Comparison of ENCODE assay signal across 16 cellular contexts in genomic region chr2:74763962-74764428, GRCh38.
DNase-seq lines count a peak whose midpoint lies in the region; ATAC-seq and TF ChIP-seq lines count a peak whose summit lies in the region.
"Had no signal": no experiment of that assay in that cellular context is flagged by ENCODE, and none has a peak within 500 bp of the region (broad histone marks: within the 10 kb centered on the region; RNA-seq: fewer than 3 reads in every experiment).

No MANE protein-coding gene starts in this region.

- H3K36me3 ChIP-seq in IMR-90 (ENCODE audit: control insufficient read depth, insufficient read depth, low read length) (no peaks in the 10 kb centered on the region), Peyer's patch (no peaks in the 10 kb centered on the region)
- H3K36me3 ChIP-seq: prostate gland, tibial nerve had no signal

- no peaks in the 10 kb centered on the region for H3K9me3 ChIP-seq in IMR-90 (ENCODE audit: control insufficient read depth, insufficient read depth, low read length)
- no peaks in the 10 kb centered on the region for H3K9me3 ChIP-seq in Peyer's patch
- H3K9me3 ChIP-seq: prostate gland, tibial nerve had no signal

- no peaks in the 10 kb centered on the region for H3K79me1 ChIP-seq in IMR-90 (ENCODE audit: low read depth in 1 of 2, low read length in 2 of 2)

- CTCF ChIA-PET in IMR-90 (lab: Yijun Ruan, JAX) = interaction anchor here (0.6 to 1.9 kb wide), 3 partner anchors 72 to 110 kb away, joined by 3 to 5 read pairs (median 4); no protein-coding TSS in a partner anchor

- H4K91ac ChIP-seq in IMR-90 (ENCODE audit: insufficient read depth, low read depth, low read length) = peak overlapping the region; percentile 26

- BruUV-seq in IMR-90 (replicated peaks; lab: Mats Ljungman, UMichigan) = no TSS peak

- H3K4me1 Mint-ChIP-seq in endothelial cell (ENCODE audit: unreplicated experiment) (peaks cover 68% of the 10 kb centered on the region), progenitor cell of endocrine pancreas (ENCODE audit: low read depth) (peaks cover 22% of the 10 kb centered on the region)

- intact Hi-C loops in IMR-90 (cut with micrococcal nuclease) = loop anchor here (2.0 kb wide), 2 partner anchors 17 to 71 kb away; partner anchors contain the start of gene HK2

- H2BK20ac ChIP-seq in IMR-90 (ENCODE audit: low read depth, low read length) = peak overlapping the region; percentile 78

- H3K4me3 Mint-ChIP-seq in endothelial cell (ENCODE audit: unreplicated experiment) = no peak overlapping the region
- no peak overlapping the region for H3K4me3 Mint-ChIP-seq in progenitor cell of endocrine pancreas (ENCODE audit: low read depth)
- H3K4me3 Mint-ChIP-seq: activated naive CD4-positive, alpha-beta T cell treated with anti-CD3 and anti-CD28 coated beads, Interleukin-2, amount 50 U/mL, for 24 hours; activated T-cell treated with anti-CD3 and anti-CD28 coated beads, Interleukin-2, amount 50 U/mL, for 24 hours had no signal

- peak overlapping the region; percentile 58 for H3K4ac ChIP-seq in IMR-90 (ENCODE audit: low read depth, low read length)

- TF ChIP-seq POLR2A in IMR-90 (IDR thresholded peaks at IDR 0.05; ENCODE audit: low read depth, low read length) = no peak
- no peak for TF ChIP-seq POLR2A in Peyer's patch (IDR thresholded peaks at IDR 0.05)
- TF ChIP-seq POLR2A in erythroblast (IDR thresholded peaks at IDR 0.05; ENCODE audit: low read length) = no peak

- H3K27me3 Mint-ChIP-seq in endothelial cell (ENCODE audit: unreplicated experiment) = peaks cover 5% of the 10 kb centered on the region
- no peaks in the 10 kb centered on the region for H3K27me3 Mint-ChIP-seq in progenitor cell of endocrine pancreas
- H3K27me3 Mint-ChIP-seq: activated T-cell treated with anti-CD3 and anti-CD28 coated beads, Interleukin-2, amount 50 U/mL, for 24 hours had no signal

- peak overlapping the region; percentile 1; the same call in 1 of the 2 replicates for H4K5ac ChIP-seq in IMR-90 (ENCODE audit: low read depth, low read length)

- peaks cover 30% of the 10 kb centered on the region for H3K9me1 ChIP-seq in IMR-90 (ENCODE audit: insufficient read depth, low read length)

- dilution Hi-C loops in IMR-90 (cut with HindIII; ENCODE audit: low sequenced_read_pairs, unreplicated experiment) = no loop called here

- H2BK5ac ChIP-seq in IMR-90 (ENCODE audit: low read depth, low read length, poor library complexity, severe bottlenecking) = peak overlapping the region; percentile 29

- H2AK5ac ChIP-seq in IMR-90 (ENCODE audit: low read depth, low read length) = peak overlapping the region; percentile 71

- H2BK120ac ChIP-seq in IMR-90 (ENCODE audit: low read depth, low read length) = peak overlapping the region; percentile 63

- H3K9ac ChIP-seq in IMR-90 (ENCODE audit: low read depth, low read length) = no peak overlapping the region

- H2AK9ac ChIP-seq in IMR-90 (replicated peaks; ENCODE audit: low read depth, low read length, poor library complexity) = no peak overlapping the region

- DNase-seq in G401 (ENCODE audit: low spot score) (peak; percentile 69), IMR-90 (no peak), endothelial cell (ENCODE audit: low spot score) (no peak), progenitor cell of endocrine pancreas (ENCODE audit: low spot score, unreplicated experiment) (no peak), Peyer's patch (no peak), erythroblast (lab: John Stamatoyannopoulos, UW) (no peak)
- DNase-seq in activated CD4-positive, CD25-positive, alpha-beta regulatory T cell (lab: John Stamatoyannopoulos, UW) = no peak
- DNase-seq: activated CD4-positive, alpha-beta T cell treated with anti-CD3 and anti-CD28 coated beads, Interleukin-2, amount 50 U/mL, for 4 hours; activated T-cell treated with anti-CD3 and anti-CD28 coated beads, Interleukin-2, amount 50 U/mL, for 24 hours; dermis blood vessel endothelial cell; stimulated activated CD4-positive, alpha-beta T cell treated with anti-CD3 and anti-CD28 coated beads, Interleukin-12 subunit alpha, Interleukin-12 subunit beta, amount 100 ng/mL, for 4 hours had no signal

- H3K27ac Mint-ChIP-seq in endothelial cell (ENCODE audit: unreplicated experiment) = peak overlapping the region; percentile 93
- H3K27ac Mint-ChIP-seq in progenitor cell of endocrine pancreas = peak overlapping the region; percentile 12
- H3K27ac Mint-ChIP-seq: activated naive CD4-positive, alpha-beta T cell treated with anti-CD3 and anti-CD28 coated beads, Interleukin-2, amount 50 U/mL, for 24 hours; activated T-cell treated with anti-CD3 and anti-CD28 coated beads, Interleukin-2, amount 50 U/mL, for 24 hours had no signal

- H3K27ac ChIP-seq in IMR-90 (ENCODE audit: insufficient read depth, low read length) = peak overlapping the region; percentile 1; the same call in 1 of the 2 replicates
- H3K27ac ChIP-seq in Peyer's patch = peak overlapping the region in 1 of 4 donors; percentile 16
- H3K27ac ChIP-seq: prostate gland, SK-N-MC, tibial nerve had no signal

- H3K56ac ChIP-seq in IMR-90 (ENCODE audit: extremely low read depth, insufficient read depth, low read length) = no peak overlapping the region

- H3K9me3 Mint-ChIP-seq in endothelial cell (ENCODE audit: unreplicated experiment) (no peaks in the 10 kb centered on the region), progenitor cell of endocrine pancreas (ENCODE audit: low read depth) (no peaks in the 10 kb centered on the region)
- H3K9me3 Mint-ChIP-seq: activated naive CD4-positive, alpha-beta T cell treated with anti-CD3 and anti-CD28 coated beads, Interleukin-2, amount 50 U/mL, for 24 hours; activated T-cell treated with anti-CD3 and anti-CD28 coated beads, Interleukin-2, amount 50 U/mL, for 24 hours had no signal

- H3K4me3 ChIP-seq in IMR-90 (ENCODE audit: insufficient read depth, low read depth, low read length) = no peak overlapping the region
- no peak overlapping the region for H3K4me3 ChIP-seq in Peyer's patch
- H3K4me3 ChIP-seq: prostate gland, SK-N-MC, tibial nerve had no signal

- H3K4me1 ChIP-seq in IMR-90 (ENCODE audit: control insufficient read depth, insufficient read depth, low read length) = peaks cover 28% of the 10 kb centered on the region
- H3K4me1 ChIP-seq in Peyer's patch = peaks cover 0 to 12% (median 0%) of the 10 kb centered on the region in 4 donors
- H3K4me1 ChIP-seq: prostate gland, tibial nerve had no signal

- H3K27me3 ChIP-seq in IMR-90 (ENCODE audit: control insufficient read depth, insufficient read depth, low read length) (no peaks in the 10 kb centered on the region), Peyer's patch (no peaks in the 10 kb centered on the region)
- H3K27me3 ChIP-seq: tibial nerve had no signal

- ATAC-seq in IMR-90 (ENCODE audit: low read depth) = no peak
- ATAC-seq: Panc1 had no signal

- H4K8ac ChIP-seq in IMR-90 (ENCODE audit: low read depth in 2 of 2, low read length in 2 of 2) = peak overlapping the region; percentile 11 to 20; a peak in 2 of 4 replicates

- peak overlapping the region; percentile 12 for H3K18ac ChIP-seq in IMR-90 (ENCODE audit: low read depth, low read length)

- peak overlapping the region; percentile 82 for H3K14ac ChIP-seq in IMR-90 (replicated peaks; ENCODE audit: low read depth, low read length)

- H3K36me3 Mint-ChIP-seq in endothelial cell (ENCODE audit: low read depth, unreplicated experiment) = no peaks in the 10 kb centered on the region
- H3K36me3 Mint-ChIP-seq in progenitor cell of endocrine pancreas (ENCODE audit: insufficient read depth) = no peaks in the 10 kb centered on the region
- H3K36me3 Mint-ChIP-seq: activated naive CD4-positive, alpha-beta T cell treated with anti-CD3 and anti-CD28 coated beads, Interleukin-2, amount 50 U/mL, for 24 hours had no signal

- TF ChIP-seq CTCF in IMR-90 (conservative IDR thresholded peaks at IDR 0.05; ENCODE audit: low read depth, low read length) (no peak), endothelial cell (IDR thresholded peaks at IDR 0.05; ENCODE audit: unreplicated experiment) (no peak), progenitor cell of endocrine pancreas (IDR thresholded peaks at IDR 0.05; ENCODE audit: unreplicated experiment) (no peak), Peyer's patch (IDR thresholded peaks at IDR 0.05) (no peak)

- H3K23ac ChIP-seq in IMR-90 (ENCODE audit: low read depth, low read length) = peak overlapping the region; percentile 4; the same call in 1 of the 2 replicates

- in situ Hi-C loops in G401 (cut with HindIII; ENCODE audit: low sequenced_read_pairs) (no loop called here), IMR-90 (cut with MboI; ENCODE audit: low sequenced_read_pairs) (no loop called here)

- no peak overlapping the region for H3K4me2 ChIP-seq in IMR-90 (ENCODE audit: low read depth, low read length)

- H2BK15ac ChIP-seq in IMR-90 (ENCODE audit: low read depth, low read length) = peak overlapping the region; percentile 71

- no peak for TF ChIP-seq RAD21 in IMR-90 (IDR thresholded peaks at IDR 0.05; ENCODE audit: low read length)

- no peak overlapping the region for H2AFZ ChIP-seq in IMR-90 (replicated peaks; ENCODE audit: low read length, poor library complexity)

- POLR2A ChIA-PET in IMR-90 (lab: Charles Lee; ENCODE audit: unreplicated experiment) = no interaction called here

- H4K20me1 ChIP-seq in IMR-90 (ENCODE audit: insufficient read depth, low read length) = no peaks in the 10 kb centered on the region

TF ChIP-seq in IMR-90, 13 proteins besides CTCF, POLR2A, EP300 and RAD21 (continues in another document):
- TF ChIP-seq RFX5 (IDR thresholded peaks at IDR 0.05; ENCODE audit: low read depth, low read length) (no peak), NFE2L2 (IDR thresholded peaks at IDR 0.05; ENCODE audit: low read depth, low read length) (no peak), SMC3 (IDR thresholded peaks at IDR 0.05; ENCODE audit: low read depth, low read length) (no peak), ELK1 (IDR thresholded peaks at IDR 0.05; ENCODE audit: borderline replicate concordance, low read depth, low read length) (no peak), MAFK (IDR thresholded peaks at IDR 0.05; ENCODE audit: low read depth, low read length) (no peak), USF2 (IDR thresholded peaks at IDR 0.05; ENCODE audit: low read depth, low read length) (no peak)
